ENCODE assay signal across 9 cellular contexts in the genomic region with DNA sequence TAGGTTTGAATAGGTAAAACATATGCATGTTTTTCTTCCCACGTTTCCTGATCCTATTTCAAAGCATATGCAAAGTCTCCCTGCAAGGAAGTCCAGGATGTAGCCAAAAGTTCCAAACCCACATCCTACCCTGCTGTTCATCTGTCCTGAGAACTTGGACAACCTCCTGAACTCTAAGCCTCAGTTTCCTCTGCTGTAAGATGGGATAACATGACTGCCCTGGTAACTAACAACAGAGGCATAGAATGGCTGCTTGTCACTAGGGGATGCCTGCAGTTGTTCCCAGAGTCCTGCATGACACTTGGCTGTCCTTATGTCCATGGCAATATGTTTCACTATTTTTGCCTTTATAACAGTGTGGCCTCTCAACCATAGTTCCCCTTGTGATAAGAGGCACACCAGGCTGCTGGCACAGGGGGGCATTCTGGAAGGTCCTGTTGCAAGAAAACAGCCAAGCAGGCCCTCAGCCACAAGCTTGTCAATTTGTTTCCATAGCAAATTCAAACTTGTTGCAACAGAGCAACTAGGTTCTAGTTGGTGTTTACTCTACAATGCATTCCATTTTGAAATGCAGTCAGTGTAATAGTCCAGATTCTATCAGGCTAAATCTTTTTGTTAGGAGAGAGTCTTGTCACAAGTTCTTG. TPM values are rescaled to one million over a fixed set of nuclear protein-coding genes. Genes with fewer than 3 reads are reported as not detected.
DNase-seq lines count a peak whose midpoint lies in the region; ATAC-seq, FAIRE-seq and TF ChIP-seq lines count a peak whose summit lies in the region.
"Had no signal": no experiment of that assay in that cellular context is flagged by ENCODE, and none has a peak within 500 bp of the region (broad histone marks: within the 10 kb centered on the region; RNA-seq: fewer than 3 reads in every experiment).

No MANE protein-coding gene starts in this region.

- H3K56ac ChIP-seq in H9 (ENCODE audit: insufficient read length, low read depth, low read length): no peak overlapping the region

- H2BK12ac ChIP-seq in H9 (ENCODE audit: insufficient read length, low read depth, low read length): no peak overlapping the region

- DNase-seq in H9 (no peak), SK-N-MC (ENCODE audit: low read depth, low spot score) (no peak), fibroblast of peridontal ligament (ENCODE audit: extremely low read depth) (peak; percentile 77), sciatic nerve (ENCODE audit: low spot score) (peak; percentile 50), NCI-H1417 (lab: John Stamatoyannopoulos, UW) (no peak), RCC 7860 (ENCODE audit: low spot score) (no peak), kidney glomerular epithelial cell (lab: John Stamatoyannopoulos, UW) (no peak)
- DNase-seq: cortex of kidney had no signal

- H4K5ac ChIP-seq in H9 (ENCODE audit: insufficient read length, low read depth, low read length): no peak overlapping the region

- H2BK15ac ChIP-seq in H9 (ENCODE audit: low read depth, low read length): no peak overlapping the region

- peak overlapping the region; percentile 73 for H3K4me2 ChIP-seq in H9 (ENCODE audit: insufficient read depth, insufficient read length, low read length)

- peaks cover 14% of the 10 kb centered on the region; the same call in 1 of the 2 replicates for H3K4me1 ChIP-seq in H9 (ENCODE audit: insufficient read depth, low read length)

- H2BK120ac ChIP-seq in H9 (ENCODE audit: low read depth, low read length, poor library complexity, severe bottlenecking): no peak overlapping the region

- peaks cover 20% of the 10 kb centered on the region; the same call in 1 of the 2 replicates for H3K79me2 ChIP-seq in H9 (ENCODE audit: insufficient read depth, low read length)

- H3K36me3 Mint-ChIP-seq in H9 (ENCODE audit: insufficient read depth in 1 of 3, low read depth in 3 of 3): peaks cover 0 to 10% (median 8%) of the 10 kb centered on the region in 3 experiments; a peak in 2 of 7 replicates

- H3K4me1 Mint-ChIP-seq in H9: peaks cover 31 to 32% of the 10 kb centered on the region in 2 experiments

- H3K27ac ChIP-seq in H9 (ENCODE audit: insufficient read length, low read depth, low read length) (no peak overlapping the region), SK-N-MC (peak overlapping the region; percentile 49; the same call in 1 of the 2 replicates)

- no peak overlapping the region for H4K8ac ChIP-seq in H9 (replicated peaks; ENCODE audit: insufficient read length, low read depth, low read length)

- no peaks in the 10 kb centered on the region for H3K27me3 Mint-ChIP-seq in H9 (ENCODE audit: low read depth)

- intact Hi-C loops in sciatic nerve (cut with DNase I): no loop called here

- H3K9me3 Mint-ChIP-seq in H9: no peaks in the 10 kb centered on the region

- no peak overlapping the region for H3K4ac ChIP-seq in H9 (ENCODE audit: low read depth, low read length)

- H3K18ac ChIP-seq in H9 (ENCODE audit: insufficient read length, low read depth, low read length): no peak overlapping the region

- no peak overlapping the region for H2BK20ac ChIP-seq in H9 (ENCODE audit: low read depth, low read length, poor library complexity, severe bottlenecking)

- H3K4me3 Mint-ChIP-seq in H9: peak overlapping the region; percentile 91 to 96

- peak overlapping the region; percentile 99 for H3K4me3 ChIP-seq in SK-N-MC

- H3K23ac ChIP-seq in H9 (ENCODE audit: insufficient read length, low read depth, low read length): no peak overlapping the region

- H3K9ac ChIP-seq in H9 (ENCODE audit: extremely low read depth, insufficient read length, low read length) (peak overlapping the region; percentile 96), SK-N-MC (ENCODE audit: insufficient read length) (peak overlapping the region; percentile 99)

- no peak overlapping the region for H2AK5ac ChIP-seq in H9 (ENCODE audit: insufficient read length, low read length)

- peaks cover 2% of the 10 kb centered on the region; the same call in 1 of the 2 replicates for H3K36me3 ChIP-seq in SK-N-MC (ENCODE audit: insufficient read depth, low read length)

- no peaks in the 10 kb centered on the region for H3K79me1 ChIP-seq in H9 (ENCODE audit: insufficient read depth, low read depth, low read length, poor library complexity, severe bottlenecking)

- no peaks in the 10 kb centered on the region for H3K9me3 ChIP-seq in H9 (ENCODE audit: control insufficient read depth, low read depth, low read length)
- H3K9me3 ChIP-seq in SK-N-MC (ENCODE audit: low read depth, low read length): no peaks in the 10 kb centered on the region

- peak overlapping the region in 2 of 3 experiments; percentile 10 to 44; a peak in 1 of 7 replicates for H3K27ac Mint-ChIP-seq in H9

- H3K14ac ChIP-seq in H9 (ENCODE audit: insufficient read depth, low read length): no peak overlapping the region

- H3K27me3 ChIP-seq in H9 (ENCODE audit: insufficient read depth, low read length): no peaks in the 10 kb centered on the region

- peaks cover 7% of the 10 kb centered on the region for H3K23me2 ChIP-seq in H9 (ENCODE audit: insufficient read length, low read depth, low read length, poor library complexity, severe bottlenecking)

- no peak for ATAC-seq in sciatic nerve
- no peak for ATAC-seq in GM18867 (IDR thresholded peaks at IDR 0.05; ENCODE audit: unreplicated experiment)

- no peak overlapping the region for H4K91ac ChIP-seq in H9 (ENCODE audit: insufficient read length, low read depth, low read length)

- H2AFZ ChIP-seq in H9 (ENCODE audit: low read length): no peak overlapping the region

- FAIRE-seq in RCC 7860 (lab: Jason Lieb, UNC): no peak

- no peaks in the 10 kb centered on the region for H4K20me1 ChIP-seq in H9 (ENCODE audit: control insufficient read depth, insufficient read depth, insufficient read length)

- no peak overlapping the region for H3T11ph ChIP-seq in H9 (ENCODE audit: low read length)

- no peak for TF ChIP-seq CTCF in H9 (conservative IDR thresholded peaks at IDR 0.05)

- no peak overlapping the region for H2BK5ac ChIP-seq in H9 (ENCODE audit: insufficient read length, low read length)

- WGBS in H9 (ENCODE audit: extremely low coverage, insufficient read length, low lambda C conversion rate): no CpG with 5 or more reads among the region's 1 CpG

RNA-seq across cellular contexts. Expression of gene HDGF, which starts 1.5 kb away (rescaled TPM):
- total RNA-seq in H9 (2021): 308 and 310 TPM in 2 replicates
- total RNA-seq in sciatic nerve: 112 TPM

RNA-seq across cellular contexts. Expression of gene MRPL24, which starts 12.1 kb away (rescaled TPM):
- total RNA-seq in H9 (2021): 27.3 and 29.0 TPM in 2 replicates
- total RNA-seq in sciatic nerve: 59.5 TPM

RNA-seq across cellular contexts. Expression of gene PRCC, which starts 14.4 kb away (rescaled TPM):
- total RNA-seq in H9 (2021): 129 TPM in 2 replicates
- total RNA-seq in sciatic nerve: 52.8 TPM

RNA-seq across cellular contexts. Expression of gene ISG20L2, which starts 24.4 kb away (rescaled TPM):
- total RNA-seq in H9 (2021): 52.4 and 57.6 TPM in 2 replicates
- total RNA-seq in sciatic nerve: 19.4 TPM

RNA-seq across cellular contexts. Expression of gene METTL25B, which starts 24.7 kb away (rescaled TPM):
- total RNA-seq in H9 (2021) (24.4 and 26.2 TPM in 2 replicates), sciatic nerve (35.9 TPM)

Comparison
In these comparisons a context has a peak if more than half of its experiments do, and no peak if none do; other contexts are left out.
1. DNase-seq: peak in fibroblast of peridontal ligament (single experiment) and sciatic nerve (single experiment); none in H9 (single experiment), SK-N-MC (single experiment), NCI-H1417 (0 of 3), RCC 7860 (single experiment) and kidney glomerular epithelial cell (single experiment).